In the genomic region with DNA sequence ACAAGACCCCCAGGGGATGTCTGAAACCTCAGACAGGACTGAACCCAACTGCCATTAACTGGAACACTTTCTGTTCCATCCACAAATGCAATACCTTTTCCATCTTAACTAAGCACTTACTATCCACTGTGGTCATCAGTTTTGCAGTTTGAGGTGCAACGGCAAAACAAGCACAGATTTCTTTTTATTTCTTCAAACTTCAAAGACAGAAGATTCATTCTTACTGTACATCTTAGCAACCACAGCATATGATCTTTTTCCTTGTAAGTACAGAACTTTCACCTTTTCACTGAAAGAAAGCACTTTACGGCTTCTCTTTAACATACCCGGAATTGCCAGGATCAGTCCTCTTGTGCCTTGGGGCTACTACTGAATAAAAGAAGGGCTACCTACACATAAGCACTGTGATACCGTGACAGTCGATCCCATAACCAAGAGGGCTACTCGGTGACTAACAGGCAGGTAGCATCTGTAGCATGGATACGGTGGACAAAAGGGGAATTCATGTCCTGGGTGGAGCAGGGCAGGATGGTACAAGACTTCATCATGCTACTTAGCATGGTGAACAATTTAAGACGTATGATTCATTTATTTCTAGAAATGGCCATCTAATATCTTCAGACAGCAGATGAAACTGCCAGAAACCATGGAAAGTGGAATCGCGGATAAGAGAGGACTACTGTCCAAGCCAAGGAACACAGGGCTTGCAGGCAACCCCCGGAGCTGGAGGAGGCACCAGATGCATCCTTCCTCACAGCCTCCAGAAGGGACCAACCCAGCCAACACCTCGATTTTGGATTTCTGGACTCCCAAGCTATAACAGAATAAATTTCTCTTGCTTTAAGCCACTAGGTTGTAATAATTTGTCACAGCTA, we compare ENCODE assay signal across 26 cellular contexts. TPM values are rescaled to one million over a fixed set of nuclear protein-coding genes. Genes with fewer than 3 reads are reported as not detected.
"Had no signal": no experiment of that assay in that cellular context is flagged by ENCODE, and none has a peak within 500 bp of the region (broad histone marks: within the 10 kb centered on the region; RNA-seq: fewer than 3 reads in every experiment).

No MANE protein-coding gene starts in this region.

- H3K4me3 ChIP-seq: body of pancreas, hepatocyte, sigmoid colon, smooth muscle cell, testis, vagina had no signal

- H3K4me1 ChIP-seq: body of pancreas, sigmoid colon, testis, vagina had no signal

- H3K27me3 ChIP-seq: body of pancreas, hepatocyte, testis, vagina had no signal

- H3K9me3 Mint-ChIP-seq: activated CD4-positive, alpha-beta memory T cell treated with anti-CD3 and anti-CD28 coated beads for 36 hours; activated naive CD4-positive, alpha-beta T cell treated with anti-CD3 and anti-CD28 coated beads, Interleukin-2, amount 10 ng/mL, durations not matched to agents 7 days and 5 days; effector memory CD8-positive, alpha-beta T cell; natural killer cell; stimulated activated naive B cell treated with anti-CD40 and anti-IgM and Interleukin-4, amounts not matched to agents 10 μg/mL and 1 μg/mL and 100 μg/mL, for 72 hours; type B pancreatic cell had no signal

- H3K27ac ChIP-seq: body of pancreas, hepatocyte, sigmoid colon, testis, vagina had no signal

- H3K27ac Mint-ChIP-seq: activated CD4-positive, alpha-beta memory T cell treated with anti-CD3 and anti-CD28 coated beads for 36 hours; activated naive CD4-positive, alpha-beta T cell treated with anti-CD3 and anti-CD28 coated beads, Interleukin-2, amount 10 ng/mL, durations not matched to agents 7 days and 5 days; effector memory CD8-positive, alpha-beta T cell; immature natural killer cell; natural killer cell; stimulated activated naive B cell treated with anti-CD40 and anti-IgM and Interleukin-4, amounts not matched to agents 10 μg/mL and 1 μg/mL and 100 μg/mL, for 72 hours; type B pancreatic cell had no signal

- H3K4me3 Mint-ChIP-seq: activated CD4-positive, alpha-beta memory T cell treated with anti-CD3 and anti-CD28 coated beads for 36 hours; activated naive CD4-positive, alpha-beta T cell treated with anti-CD3 and anti-CD28 coated beads, Interleukin-2, amount 10 ng/mL, durations not matched to agents 7 days and 5 days; effector memory CD8-positive, alpha-beta T cell; immature natural killer cell; natural killer cell; stimulated activated naive B cell treated with anti-CD40 and anti-IgM and Interleukin-4, amounts not matched to agents 10 μg/mL and 1 μg/mL and 100 μg/mL, for 72 hours; type B pancreatic cell had no signal

- DNase-seq: activated CD4-positive, alpha-beta memory T cell treated with anti-CD3 and anti-CD28 coated beads for 36 hours; activated CD4-positive, alpha-beta T cell treated with anti-CD3 and anti-CD28 coated beads for 48 hours; activated effector memory CD4-positive, alpha-beta T cell treated with anti-CD3 and anti-CD28 coated beads, Interleukin-2, amount 50 U/mL, for 16 hours; activated naive CD4-positive, alpha-beta T cell treated with anti-CD3 and anti-CD28 coated beads, Interleukin-2, amount 10 ng/mL, durations not matched to agents 7 days and 5 days; amygdala; body of pancreas; caudate nucleus; effector memory CD8-positive, alpha-beta T cell; erythroblast; foreskin melanocyte; immature natural killer cell; kidney glomerular epithelial cell; left ventricle myocardium superior; midbrain; natural killer cell; sigmoid colon; stimulated activated CD4-positive, alpha-beta T cell treated with anti-CD3 and anti-CD28 coated beads, Interleukin-15, amount 100 ng/mL, for 24 hours; stimulated activated CD8-positive, alpha-beta memory T cell treated with anti-CD3 and anti-CD28 coated beads, Interleukin-4, amount 100 ng/mL, for 48 hours; stimulated activated naive B cell treated with anti-CD40 and anti-IgM and Interleukin-4, amounts not matched to agents 10 μg/mL and 1 μg/mL and 100 μg/mL, for 72 hours; T-helper 9 cell; testis had no signal

- H3K36me3 ChIP-seq: sigmoid colon, vagina had no signal

- H3K9me3 ChIP-seq: body of pancreas, sigmoid colon, testis, vagina had no signal

- ATAC-seq: body of pancreas; effector memory CD8-positive, alpha-beta T cell; left ventricle myocardium superior; stimulated activated naive B cell treated with anti-CD40 and anti-IgM and Interleukin-4, amounts not matched to agents 10 μg/mL and 1 μg/mL and 100 μg/mL, for 72 hours had no signal

- H3K36me3 Mint-ChIP-seq: activated CD4-positive, alpha-beta memory T cell treated with anti-CD3 and anti-CD28 coated beads for 36 hours; activated naive CD4-positive, alpha-beta T cell treated with anti-CD3 and anti-CD28 coated beads, Interleukin-2, amount 10 ng/mL, durations not matched to agents 7 days and 5 days; immature natural killer cell; natural killer cell; stimulated activated naive B cell treated with anti-CD40 and anti-IgM and Interleukin-4, amounts not matched to agents 10 μg/mL and 1 μg/mL and 100 μg/mL, for 72 hours; type B pancreatic cell had no signal

RNA-seq across cellular contexts. Expression of a gene that starts 18.4 kb away (rescaled TPM):
- total RNA-seq: activated CD4-positive, alpha-beta memory T cell treated with anti-CD3 and anti-CD28 coated beads for 36 hours; T-helper 1 cell treated with Interleukin-12 subunit alpha and Interleukin-12 subunit beta and Interleukin-4 antibody, amounts not matched to agents 30 ng/mL and 1 ng/mL, for 36 hours had no signal
- polyA plus RNA-seq: immature natural killer cell had no signal
